In genomic region chr11:134529212-134530096, GRCh38 we compare ENCODE assay signal across 22 cellular contexts.
DNase-seq lines count a peak whose midpoint lies in the region; TF ChIP-seq lines count a peak whose summit lies in the region.
"Had no signal": no experiment of that assay in that cellular context is flagged by ENCODE, and none has a peak within 500 bp of the region (broad histone marks: within the 10 kb centered on the region; RNA-seq: fewer than 3 reads in every experiment).

No MANE protein-coding gene starts in this region.

- CTCF ChIA-PET in MCF 10A (lab: Yijun Ruan, JAX) = no interaction called here

- H3K27ac Mint-ChIP-seq in neural crest cell (ENCODE audit: unreplicated experiment) = peak overlapping the region; percentile 84
- no peak overlapping the region for H3K27ac Mint-ChIP-seq in MCF 10A (ENCODE audit: low read depth, unreplicated experiment)

- POLR2A ChIA-PET in MCF 10A (lab: Yijun Ruan, JAX) = no interaction called here

- intact Hi-C loops in left ventricle myocardium inferior (cut with micrococcal nuclease) = no loop called here
- intact Hi-C loops in colonic mucosa (cut with DNase I) = no loop called here
- intact Hi-C loops in MCF 10A (cut with micrococcal nuclease) = no loop called here

- H3K36me3 Mint-ChIP-seq in neural crest cell (ENCODE audit: low read depth) (no peaks in the 10 kb centered on the region), MCF 10A (ENCODE audit: insufficient read depth, unreplicated experiment) (no peaks in the 10 kb centered on the region)

- TF ChIP-seq CTCF in right atrium auricular region (IDR thresholded peaks at IDR 0.05) (no peak), left ventricle myocardium inferior (IDR thresholded peaks at IDR 0.05; ENCODE audit: borderline replicate concordance) (no peak), colonic mucosa (IDR thresholded peaks at IDR 0.05) (no peak), neural crest cell (conservative IDR thresholded peaks at IDR 0.05) (no peak), MCF 10A (IDR thresholded peaks at IDR 0.05; ENCODE audit: unreplicated experiment) (no peak)

- H3K4me3 ChIP-seq in right atrium auricular region (no peak overlapping the region), left ventricle myocardium inferior (no peak overlapping the region), colonic mucosa (no peak overlapping the region)
- H3K4me3 ChIP-seq: ascending aorta, esophagus muscularis mucosa, gastroesophageal sphincter, spleen, vagina had no signal

- BruUV-seq in MCF 10A (replicated peaks; lab: Mats Ljungman, UMichigan) = no TSS peak

- peak; percentile 49 for DNase-seq in right atrium auricular region (ENCODE audit: low spot score)
- DNase-seq in left ventricle myocardium inferior = no peak
- peak; percentile 11 for DNase-seq in colonic mucosa
- DNase-seq in neural crest cell (ENCODE audit: low read depth, low spot score) = no peak
- DNase-seq in anterior cingulate cortex (lab: John Stamatoyannopoulos, UW) = no peak
- no peak for DNase-seq in MCF 10A (ENCODE audit: unreplicated experiment)
- no peak for DNase-seq in stimulated activated CD4-positive, alpha-beta T cell treated with anti-CD3 and anti-CD28 coated beads, Interleukin-4, amount 100 ng/mL, for 24 hours
- DNase-seq in GDM1 (lab: John Stamatoyannopoulos, UW) = no peak
- DNase-seq: ACHN; activated naive CD4-positive, alpha-beta T cell treated with Interleukin-2 at 50 U/mL for 16 hours; C1 segment of cervical spinal cord; effector memory CD4-positive, alpha-beta T cell; kidney glomerular epithelial cell; NCI-H2171 treated with DMSO at 0.1 percent for 48 hours; NCI-H526 treated with DMSO at 0.1 percent for 48 hours; stimulated activated CD4-positive, alpha-beta T cell treated with anti-CD3 and anti-CD28 coated beads, Interleukin-4, amount 100 ng/mL, for 4 hours had no signal

- H3K4me3 Mint-ChIP-seq in neural crest cell (no peak overlapping the region), MCF 10A (ENCODE audit: unreplicated experiment) (no peak overlapping the region)

- H3K9me3 Mint-ChIP-seq in neural crest cell = no peaks in the 10 kb centered on the region
- H3K9me3 Mint-ChIP-seq in MCF 10A (ENCODE audit: unreplicated experiment) = peaks cover 20% of the 10 kb centered on the region

- no peaks in the 10 kb centered on the region for H3K27me3 Mint-ChIP-seq in neural crest cell (ENCODE audit: low read depth)
- no peaks in the 10 kb centered on the region for H3K27me3 Mint-ChIP-seq in MCF 10A (ENCODE audit: insufficient read depth, unreplicated experiment)

- no peaks in the 10 kb centered on the region for H3K4me1 ChIP-seq in right atrium auricular region
- H3K4me1 ChIP-seq in left ventricle myocardium inferior = peaks cover 7% of the 10 kb centered on the region
- H3K4me1 ChIP-seq in colonic mucosa = no peaks in the 10 kb centered on the region
- H3K4me1 ChIP-seq: ascending aorta, gastroesophageal sphincter, spleen, vagina had no signal

- H3K27ac ChIP-seq in right atrium auricular region (no peak overlapping the region), left ventricle myocardium inferior (replicated peaks) (no peak overlapping the region), colonic mucosa (no peak overlapping the region)
- H3K27ac ChIP-seq: ascending aorta, esophagus muscularis mucosa, gastroesophageal sphincter, HL-60, spleen, vagina had no signal

- H3K36me3 ChIP-seq in right atrium auricular region (no peaks in the 10 kb centered on the region), left ventricle myocardium inferior (no peaks in the 10 kb centered on the region), colonic mucosa (no peaks in the 10 kb centered on the region)
- H3K36me3 ChIP-seq: ascending aorta, esophagus muscularis mucosa, gastroesophageal sphincter, spleen, vagina had no signal

- H3K4me1 Mint-ChIP-seq in neural crest cell (peaks cover 19% of the 10 kb centered on the region), MCF 10A (ENCODE audit: insufficient read depth, unreplicated experiment) (no peaks in the 10 kb centered on the region)

- H3K27me3 ChIP-seq in right atrium auricular region (no peaks in the 10 kb centered on the region), left ventricle myocardium inferior (ENCODE audit: low read depth) (peaks cover 64% of the 10 kb centered on the region), colonic mucosa (no peaks in the 10 kb centered on the region)
- H3K27me3 ChIP-seq: ascending aorta, vagina had no signal

- H3K9me3 ChIP-seq in right atrium auricular region (no peaks in the 10 kb centered on the region), left ventricle myocardium inferior (replicated peaks) (no peaks in the 10 kb centered on the region), colonic mucosa (no peaks in the 10 kb centered on the region)
- H3K9me3 ChIP-seq: ascending aorta, esophagus muscularis mucosa, gastroesophageal sphincter, spleen, vagina had no signal

- no peak overlapping the region for H3K9ac ChIP-seq in colonic mucosa (ENCODE audit: low read depth in 2 of 2, low read length in 2 of 2)

Comparison
In these comparisons a context has a peak if more than half of its experiments do, and no peak if none do; other contexts are left out.
1. DNase-seq: peak in right atrium auricular region (single experiment) and colonic mucosa (single experiment); none in left ventricle myocardium inferior (single experiment), neural crest cell (single experiment), anterior cingulate cortex (0 of 58), MCF 10A (single experiment), stimulated activated CD4-positive, alpha-beta T cell treated with anti-CD3 and anti-CD28 coated beads, Interleukin-4, amount 100 ng/mL, for 24 hours (single experiment) and GDM1 (single experiment).